Comparison of ENCODE assay signal across 21 cellular contexts in genomic region chr6:7644394-7644793, GRCh38.
"Had no signal": no experiment of that assay in that cellular context is flagged by ENCODE, and none has a peak within 500 bp of the region (broad histone marks: within the 10 kb centered on the region; RNA-seq: fewer than 3 reads in every experiment).

No MANE protein-coding gene starts in this region.

- H3K9ac ChIP-seq: parathyroid adenoma had no signal

- H3K9me3 ChIP-seq: gastroesophageal sphincter, heart left ventricle, spleen, testis had no signal

- H3K27me3 ChIP-seq: gastroesophageal sphincter, heart left ventricle, spleen, testis had no signal

- FAIRE-seq: colon had no signal

- H3K27me3 Mint-ChIP-seq: activated B cell treated with CpG ODN at 0.5 μM for 24 hours; activated CD8-positive, alpha-beta T cell treated with anti-CD3 and anti-CD28 coated beads for 36 hours; activated naive CD8-positive, alpha-beta T cell treated with anti-CD3 and anti-CD28 coated beads, Interleukin-2, amount 10 ng/mL, durations not matched to agents 7 days and 5 days; stimulated activated memory B cell treated with anti-CD40 and anti-IgM and Interleukin-4, amounts not matched to agents 10 μg/mL and 1 μg/mL and 100 μg/mL, for 72 hours had no signal

- H3K79me2 ChIP-seq: parathyroid adenoma had no signal

- H2AFZ ChIP-seq: parathyroid adenoma had no signal

- H3K4me3 Mint-ChIP-seq: activated B cell treated with CpG ODN at 0.5 μM for 24 hours; activated CD4-positive, alpha-beta T cell treated with anti-CD3 and anti-CD28 coated beads, Interleukin-2, amount 10 ng/mL, durations not matched to agents 24 days and 14 days; activated CD8-positive, alpha-beta T cell treated with anti-CD3 and anti-CD28 coated beads for 36 hours; activated naive CD8-positive, alpha-beta T cell treated with anti-CD3 and anti-CD28 coated beads, Interleukin-2, amount 10 ng/mL, durations not matched to agents 7 days and 5 days; activated T-helper 17 cell treated with anti-CD3 and anti-CD28 coated beads, Interleukin-2, amount 50 U/mL, for 72 hours; naive thymus-derived CD4-positive, alpha-beta T cell; stimulated activated memory B cell treated with anti-CD40 and anti-IgM and Interleukin-4, amounts not matched to agents 10 μg/mL and 1 μg/mL and 100 μg/mL, for 72 hours; T-helper 2 cell treated with Interferon-gamma antibody and Interleukin-4, amounts not matched to agents 5 μg/mL and 100 μg/mL, for 36 hours had no signal

- H3K4me3 ChIP-seq: gastroesophageal sphincter, heart left ventricle, spleen, testis had no signal

- H3K9me3 Mint-ChIP-seq: activated B cell treated with CpG ODN at 0.5 μM for 24 hours; activated CD8-positive, alpha-beta T cell treated with anti-CD3 and anti-CD28 coated beads for 36 hours; activated naive CD8-positive, alpha-beta T cell treated with anti-CD3 and anti-CD28 coated beads, Interleukin-2, amount 10 ng/mL, durations not matched to agents 7 days and 5 days; activated T-helper 17 cell treated with anti-CD3 and anti-CD28 coated beads, Interleukin-2, amount 50 U/mL, for 72 hours; stimulated activated memory B cell treated with anti-CD40 and anti-IgM and Interleukin-4, amounts not matched to agents 10 μg/mL and 1 μg/mL and 100 μg/mL, for 72 hours; T-helper 2 cell treated with Interferon-gamma antibody and Interleukin-4, amounts not matched to agents 5 μg/mL and 100 μg/mL, for 36 hours had no signal

- H3K36me3 ChIP-seq: gastroesophageal sphincter, heart left ventricle, spleen had no signal

- H3K36me3 Mint-ChIP-seq: stimulated activated memory B cell treated with anti-CD40 and anti-IgM and Interleukin-4, amounts not matched to agents 10 μg/mL and 1 μg/mL and 100 μg/mL, for 72 hours had no signal

- H3K4me1 ChIP-seq: gastroesophageal sphincter, heart left ventricle, parathyroid adenoma, testis had no signal

- DNase-seq: activated B cell treated with CpG ODN at 0.5 μM for 24 hours; activated CD4-positive, alpha-beta T cell treated with anti-CD3 and anti-CD28 coated beads, Interleukin-2, amount 10 ng/mL, durations not matched to agents 24 days and 14 days; activated CD8-positive, alpha-beta T cell treated with anti-CD3 and anti-CD28 coated beads for 36 hours; activated naive CD4-positive, alpha-beta T cell; activated naive CD8-positive, alpha-beta T cell treated with anti-CD3 and anti-CD28 coated beads, Interleukin-2, amount 10 ng/mL, durations not matched to agents 7 days and 5 days; activated T-cell treated with anti-CD3 and anti-CD28 coated beads, Interleukin-2, amount 50 U/mL, for 1 hour; amygdala; caudate nucleus; heart left ventricle; kidney glomerular epithelial cell; mesenchymal stem cell; naive thymus-derived CD4-positive, alpha-beta T cell; spleen; stimulated activated CD4-positive, alpha-beta T cell treated with anti-CD3 and anti-CD28 coated beads, Interleukin-4, amount 100 ng/mL, for 4 hours; testis had no signal

- H3K27ac Mint-ChIP-seq: activated B cell treated with CpG ODN at 0.5 μM for 24 hours; activated CD4-positive, alpha-beta T cell treated with anti-CD3 and anti-CD28 coated beads, Interleukin-2, amount 10 ng/mL, durations not matched to agents 24 days and 14 days; activated CD8-positive, alpha-beta T cell treated with anti-CD3 and anti-CD28 coated beads for 36 hours; activated naive CD8-positive, alpha-beta T cell treated with anti-CD3 and anti-CD28 coated beads, Interleukin-2, amount 10 ng/mL, durations not matched to agents 7 days and 5 days; activated T-helper 17 cell treated with anti-CD3 and anti-CD28 coated beads, Interleukin-2, amount 50 U/mL, for 72 hours; naive thymus-derived CD4-positive, alpha-beta T cell; stimulated activated memory B cell treated with anti-CD40 and anti-IgM and Interleukin-4, amounts not matched to agents 10 μg/mL and 1 μg/mL and 100 μg/mL, for 72 hours; T-helper 2 cell treated with Interferon-gamma antibody and Interleukin-4, amounts not matched to agents 5 μg/mL and 100 μg/mL, for 36 hours had no signal

- H3K27ac ChIP-seq: gastroesophageal sphincter, heart left ventricle, parathyroid adenoma, testis had no signal
